In the genomic region with DNA sequence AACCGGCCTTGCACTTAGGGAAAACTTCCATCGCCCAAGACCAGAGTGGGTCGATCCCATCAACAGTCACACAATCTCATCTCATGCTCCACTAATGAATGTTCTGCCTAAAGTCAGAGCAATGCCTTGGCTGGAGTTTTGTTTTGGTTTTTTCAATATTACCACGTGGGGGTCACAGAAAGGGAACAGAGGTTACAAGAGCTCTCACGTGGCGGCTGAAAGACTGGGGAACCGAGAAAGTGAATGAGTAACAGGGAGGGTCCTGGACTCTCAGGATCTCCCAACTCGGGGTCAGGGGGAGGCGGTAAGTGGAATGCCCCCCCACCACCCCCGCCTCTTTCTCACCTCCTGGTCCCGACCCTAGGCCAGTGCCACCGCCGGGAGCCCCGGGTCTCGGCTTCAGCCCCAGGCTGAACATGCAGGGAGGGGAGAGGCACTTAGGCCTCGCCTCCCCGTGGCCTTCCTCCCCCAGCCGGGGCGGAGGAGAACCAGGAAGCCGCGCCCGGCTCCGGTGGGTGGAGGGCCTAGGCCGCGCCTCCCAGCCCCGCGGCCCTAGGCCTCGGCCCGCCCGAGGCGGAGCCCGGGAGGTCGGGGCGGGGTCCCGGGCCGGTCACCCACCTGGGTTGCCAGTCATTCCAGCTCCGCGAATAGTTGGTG, we compare ENCODE assay signal across 8 cellular contexts.
DNase-seq lines count a peak whose midpoint lies in the region; ATAC-seq and TF ChIP-seq lines count a peak whose summit lies in the region.
"Not testable (repeated sequence)": the region's sequence is repeated elsewhere in the genome, so short reads cannot be mapped to it uniquely, and the experiment has no call there.

No MANE protein-coding gene starts in this region.

- H3K4me3 ChIP-seq in GM08714 (ENCODE audit: low read length) (peak overlapping the region; percentile 83; the same call in 1 of the 2 replicates), HCT116 (replicated peaks in 1 of 2; ENCODE audit: low read depth in 1 of 2, low read length in 2 of 2) (peak overlapping the region; percentile 52 to 61), SU-DHL-6 (ENCODE audit: insufficient read depth, low read length, poor library complexity, severe bottlenecking) (peak overlapping the region; percentile 62), neural cell (ENCODE audit: low read length) (peak overlapping the region; percentile 72), thoracic aorta (peak overlapping the region; percentile 88)

- peak; percentile 75 for ATAC-seq in HCT116
- peak; percentile 76 for ATAC-seq in activated naive CD8-positive, alpha-beta T cell treated with anti-CD3 and anti-CD28 coated beads, Interleukin-2, amount 10 ng/mL, durations not matched to agents 7 days and 5 days (ENCODE audit: low read depth)
- peak; percentile 89 for ATAC-seq in Right ventricle myocardium superior (ENCODE audit: poor library complexity)
- peak; percentile 34 for ATAC-seq in thoracic aorta (ENCODE audit: insufficient number of reproducible peaks, low FRiP score, low read depth)

- peak overlapping the region; percentile 67 for H3K4me2 ChIP-seq in HCT116 (ENCODE audit: low read length)
- H3K4me2 ChIP-seq in SU-DHL-6 (ENCODE audit: low read depth, low read length, poor library complexity, severe bottlenecking): peak overlapping the region; percentile 47
- not testable (repeated sequence) for H3K4me2 ChIP-seq in neural cell (ENCODE audit: low read length)

- TF ChIP-seq EP300 in neural cell (conservative IDR thresholded peaks at IDR 0.05; ENCODE audit: poor library complexity, severe bottlenecking): not testable (repeated sequence)

- TF ChIP-seq RAD21 in HCT116 (IDR thresholded peaks at IDR 0.05; ENCODE audit: low read depth); neural cell (conservative IDR thresholded peaks at IDR 0.05): not testable (repeated sequence)

- peaks cover 11 to 16% (median 16%) of the 10 kb centered on the region in 3 donors for H3K4me1 Mint-ChIP-seq in IgD-negative memory B cell
- H3K4me1 Mint-ChIP-seq in activated naive CD8-positive, alpha-beta T cell treated with anti-CD3 and anti-CD28 coated beads, Interleukin-2, amount 10 ng/mL, durations not matched to agents 7 days and 5 days: peaks cover 20% of the 10 kb centered on the region

- H3K27ac ChIP-seq in HCT116 (ENCODE audit: low read depth, low read length): peak overlapping the region; percentile 79
- H3K27ac ChIP-seq in SU-DHL-6 (ENCODE audit: low read depth, low read length): peak overlapping the region; percentile 84
- H3K27ac ChIP-seq in neural cell (ENCODE audit: low read length): peak overlapping the region; percentile 82
- peak overlapping the region; percentile 78 to 90 for H3K27ac ChIP-seq in thoracic aorta

- DNase-seq in HCT116 (ENCODE audit: low read depth, low spot score); thoracic aorta (ENCODE audit: low spot score): not testable (repeated sequence)
- DNase-seq in activated naive CD8-positive, alpha-beta T cell treated with anti-CD3 and anti-CD28 coated beads, Interleukin-2, amount 10 ng/mL, durations not matched to agents 7 days and 5 days: peak; percentile 76
- DNase-seq in Right ventricle myocardium superior: peak; percentile 86

- intact Hi-C loops in HCT116 (cut with micrococcal nuclease); Right ventricle myocardium superior (cut with DNase I): not testable (repeated sequence)

- POLR2A ChIA-PET in HCT116 (lab: Charles Lee): interaction anchor here (1.0 kb wide), 1 partner anchor 10 kb away, joined by 3 read pairs; no protein-coding TSS in a partner anchor
- POLR2A ChIA-PET in activated naive CD8-positive, alpha-beta T cell treated with anti-CD3 and anti-CD28 coated beads, Interleukin-2, amount 10 ng/mL, durations not matched to agents 7 days and 5 days (lab: Charles Lee): interaction anchor here (0.6 to 1.0 kb wide), 2 partner anchors 69 to 107 kb away, joined by 3 read pairs; a partner anchor contains a TSS

- H3K4me1 ChIP-seq in HCT116 (ENCODE audit: control insufficient read depth in 1 of 2, insufficient read depth in 2 of 2, low read length in 2 of 2); thoracic aorta (ENCODE audit: control insufficient read depth in 1 of 2, low read depth in 2 of 2): not testable (repeated sequence)

- not testable (repeated sequence) for TF ChIP-seq POLR2A in HCT116 (IDR thresholded peaks at IDR 0.05; ENCODE audit: borderline replicate concordance, extremely low read depth, insufficient read depth, insufficient read length)

- H3K79me2 ChIP-seq in HCT116 (ENCODE audit: insufficient read depth, low read length) (peaks cover 76% of the 10 kb centered on the region), SU-DHL-6 (ENCODE audit: insufficient read depth, low read length) (peaks cover 38% of the 10 kb centered on the region)
- not testable (repeated sequence) for H3K79me2 ChIP-seq in neural cell (replicated peaks; ENCODE audit: insufficient read depth, low read length)

- not testable (repeated sequence) for H3K9me2 ChIP-seq in HCT116 (ENCODE audit: insufficient read depth); SU-DHL-6 (replicated peaks; ENCODE audit: insufficient read depth, low read length); neural cell (ENCODE audit: insufficient read depth, low read length)

- not testable (repeated sequence) for TF ChIP-seq CTCF in HCT116 (IDR thresholded peaks at IDR 0.05 in 2 of 3, conservative IDR thresholded peaks at IDR 0.05 in 1 of 3; ENCODE audit: borderline replicate concordance in 1 of 3, insufficient read depth in 1 of 3, low read depth in 2 of 3, low read length in 2 of 3); SU-DHL-6 (IDR thresholded peaks at IDR 0.05; ENCODE audit: insufficient read depth, low read length, poor library complexity, severe bottlenecking); neural cell (IDR thresholded peaks at IDR 0.05; ENCODE audit: poor library complexity, severe bottlenecking); thoracic aorta (IDR thresholded peaks at IDR 0.05)

- RAD21 ChIA-PET in HCT116 (lab: Charles Lee; ENCODE audit: low non-redundant PET in 1 of 2, low total read pairs in 2 of 2, uncharacterized antibody in 2 of 2, unreplicated experiment in 2 of 2): not testable (repeated sequence)

- CTCF ChIA-PET in HCT116 (lab: Charles Lee): not testable (repeated sequence)

- peaks cover 16% of the 10 kb centered on the region for H3F3A ChIP-seq in SU-DHL-6 (ENCODE audit: insufficient read depth)
- H3F3A ChIP-seq in neural cell (ENCODE audit: insufficient read depth, low read length, poor library complexity, severe bottlenecking): not testable (repeated sequence)

- H3K27ac Mint-ChIP-seq in IgD-negative memory B cell: peak overlapping the region; percentile 71 to 90 (median 73)
- peak overlapping the region; percentile 92 for H3K27ac Mint-ChIP-seq in activated naive CD8-positive, alpha-beta T cell treated with anti-CD3 and anti-CD28 coated beads, Interleukin-2, amount 10 ng/mL, durations not matched to agents 7 days and 5 days

- BruUV-seq in HCT116 (replicated peaks; lab: Mats Ljungman, UMichigan): not testable (repeated sequence)

- H3K9ac ChIP-seq in HCT116 (ENCODE audit: low read length): peak overlapping the region; percentile 69
- peak overlapping the region; percentile 64 for H3K9ac ChIP-seq in SU-DHL-6 (ENCODE audit: low read length)
- H3K9ac ChIP-seq in neural cell (ENCODE audit: low read length): peak overlapping the region; percentile 83

- H3K27me3 Mint-ChIP-seq in IgD-negative memory B cell; activated naive CD8-positive, alpha-beta T cell treated with anti-CD3 and anti-CD28 coated beads, Interleukin-2, amount 10 ng/mL, durations not matched to agents 7 days and 5 days: not testable (repeated sequence)

- not testable (repeated sequence) for H2AFZ ChIP-seq in HCT116 (ENCODE audit: low read depth, low read length, poor library complexity, severe bottlenecking); SU-DHL-6 (ENCODE audit: low read depth, low read length, severe bottlenecking); neural cell (ENCODE audit: low read depth, low read length)

- not testable (repeated sequence) for H3K9me3 ChIP-seq in HCT116 (ENCODE audit: control insufficient read depth in 1 of 2, insufficient read depth in 1 of 2, low read depth in 1 of 2, low read length in 2 of 2); SU-DHL-6 (ENCODE audit: insufficient read depth, low read length); neural cell (ENCODE audit: low read length); thoracic aorta

- not testable (repeated sequence) for H3K36me3 ChIP-seq in HCT116 (ENCODE audit: control insufficient read depth in 1 of 2, insufficient read depth in 2 of 2, low read length in 2 of 2); SU-DHL-6 (ENCODE audit: low read length); neural cell (ENCODE audit: insufficient read depth, low read length); thoracic aorta

- H3K36me3 Mint-ChIP-seq in IgD-negative memory B cell: not testable (repeated sequence)
- H3K36me3 Mint-ChIP-seq in activated naive CD8-positive, alpha-beta T cell treated with anti-CD3 and anti-CD28 coated beads, Interleukin-2, amount 10 ng/mL, durations not matched to agents 7 days and 5 days: peaks cover 11% of the 10 kb centered on the region

- H3K27me3 ChIP-seq in HCT116 (ENCODE audit: insufficient read depth, low read length); SU-DHL-6 (ENCODE audit: low read length); neural cell (ENCODE audit: insufficient read depth, low read depth, low read length); thoracic aorta (replicated peaks; ENCODE audit: insufficient read depth): not testable (repeated sequence)

- not testable (repeated sequence) for H4K20me1 ChIP-seq in HCT116 (ENCODE audit: insufficient read depth); SU-DHL-6 (ENCODE audit: low read depth, low read length); neural cell (ENCODE audit: insufficient read depth)

- peak overlapping the region; percentile 90 to 94 (median 93) for H3K4me3 Mint-ChIP-seq in IgD-negative memory B cell
- H3K4me3 Mint-ChIP-seq in activated naive CD8-positive, alpha-beta T cell treated with anti-CD3 and anti-CD28 coated beads, Interleukin-2, amount 10 ng/mL, durations not matched to agents 7 days and 5 days: peak overlapping the region; percentile 96

- H3K9me3 Mint-ChIP-seq in IgD-negative memory B cell; activated naive CD8-positive, alpha-beta T cell treated with anti-CD3 and anti-CD28 coated beads, Interleukin-2, amount 10 ng/mL, durations not matched to agents 7 days and 5 days: not testable (repeated sequence)

TF ChIP-seq in HCT116, 20 proteins besides CTCF, POLR2A, EP300 and RAD21:
- peak; percentile 29; the same call in 1 of the 2 replicates for TF ChIP-seq ZFX (IDR thresholded peaks at IDR 0.05)

Comparison
In these comparisons a context has a peak if more than half of its experiments do, and no peak if none do; other contexts are left out.
1. ATAC-seq: peak in every context shown above with its lines; median percentile 89 in Right ventricle myocardium superior; 76 in activated naive CD8-positive, alpha-beta T cell treated with anti-CD3 and anti-CD28 coated beads, Interleukin-2, amount 10 ng/mL, durations not matched to agents 7 days and 5 days; 75 in HCT116; 34 in thoracic aorta.